Comparison of ENCODE assay signal across 16 cellular contexts in the genomic region with DNA sequence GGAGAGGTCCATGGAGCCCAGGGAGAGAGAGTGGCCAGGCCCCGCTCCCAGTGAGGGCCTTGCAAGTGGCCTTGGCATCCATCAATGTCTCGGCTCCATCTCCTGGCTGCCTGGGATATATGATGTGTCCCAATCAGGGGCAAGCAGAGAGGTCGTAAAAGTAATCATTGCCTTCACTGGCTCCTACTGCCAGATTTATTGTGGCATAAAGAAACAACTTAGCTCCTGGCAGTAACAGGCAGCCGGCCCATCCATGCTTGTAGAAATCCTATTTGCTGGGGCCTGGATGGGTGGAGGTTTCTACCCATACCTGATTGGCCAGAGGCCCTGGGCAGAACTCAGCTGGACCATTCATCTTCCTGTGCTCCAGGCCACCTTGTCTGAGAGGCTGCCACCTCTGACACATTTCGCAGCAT.
"Had no signal": no experiment of that assay in that cellular context is flagged by ENCODE, and none has a peak within 500 bp of the region (broad histone marks: within the 10 kb centered on the region; RNA-seq: fewer than 3 reads in every experiment).

No MANE protein-coding gene starts in this region.

- H3K9me3 Mint-ChIP-seq: activated naive CD4-positive, alpha-beta T cell treated with anti-CD3 and anti-CD28 coated beads, Interleukin-2, amount 10 ng/mL, durations not matched to agents 7 days and 5 days; activated T-helper 17 cell treated with anti-CD3 and anti-CD28 coated beads, Interleukin-2, amount 50 U/mL, for 72 hours had no signal

- DNase-seq: activated CD4-positive, alpha-beta T cell treated with anti-CD3 and anti-CD28 coated beads, Interleukin-2, amount 50 U/mL, for 1 hour; activated naive CD4-positive, alpha-beta T cell treated with anti-CD3 and anti-CD28 coated beads, Interleukin-2, amount 10 ng/mL, durations not matched to agents 7 days and 5 days; activated T-cell treated with anti-CD3 and anti-CD28 coated beads for 4 hours; dermis blood vessel endothelial cell; heart right ventricle; left lung; mucosa of descending colon; naive thymus-derived CD8-positive, alpha-beta T cell; stimulated activated CD4-positive, alpha-beta T cell treated with anti-CD3 and anti-CD28 coated beads, Interleukin-15, amount 100 ng/mL, for 24 hours; stimulated activated CD4-positive, alpha-beta T cell treated with anti-CD3 and anti-CD28 coated beads, Interleukin-4, amount 100 ng/mL, for 1 hour; stimulated activated naive CD4-positive, alpha-beta T cell; T-helper 9 cell had no signal

- ATAC-seq: activated T-helper 17 cell treated with anti-CD3 and anti-CD28 coated beads, Interleukin-2, amount 50 U/mL, for 72 hours; gastroesophageal sphincter; heart right ventricle; left lung; mucosa of descending colon; naive thymus-derived CD8-positive, alpha-beta T cell had no signal

- H3K36me3 Mint-ChIP-seq: activated naive CD4-positive, alpha-beta T cell treated with anti-CD3 and anti-CD28 coated beads, Interleukin-2, amount 10 ng/mL, durations not matched to agents 7 days and 5 days; naive thymus-derived CD8-positive, alpha-beta T cell had no signal

- H3K9me3 ChIP-seq: gastroesophageal sphincter, heart right ventricle, left lung, mucosa of descending colon, tibial artery, vagina had no signal

- H3K4me3 Mint-ChIP-seq: activated naive CD4-positive, alpha-beta T cell treated with anti-CD3 and anti-CD28 coated beads, Interleukin-2, amount 10 ng/mL, durations not matched to agents 7 days and 5 days; activated T-helper 17 cell treated with anti-CD3 and anti-CD28 coated beads, Interleukin-2, amount 50 U/mL, for 72 hours; naive thymus-derived CD8-positive, alpha-beta T cell had no signal

- H3K27ac ChIP-seq: gastroesophageal sphincter, heart right ventricle, left lung, tibial artery, vagina had no signal

- H3K4me1 Mint-ChIP-seq: activated naive CD4-positive, alpha-beta T cell treated with anti-CD3 and anti-CD28 coated beads, Interleukin-2, amount 10 ng/mL, durations not matched to agents 7 days and 5 days; activated T-helper 17 cell treated with anti-CD3 and anti-CD28 coated beads, Interleukin-2, amount 50 U/mL, for 72 hours; naive thymus-derived CD8-positive, alpha-beta T cell had no signal

- H3K4me3 ChIP-seq: gastroesophageal sphincter, heart right ventricle, left lung, mucosa of descending colon, tibial artery, vagina had no signal

- H3K27ac Mint-ChIP-seq: activated naive CD4-positive, alpha-beta T cell treated with anti-CD3 and anti-CD28 coated beads, Interleukin-2, amount 10 ng/mL, durations not matched to agents 7 days and 5 days; activated T-helper 17 cell treated with anti-CD3 and anti-CD28 coated beads, Interleukin-2, amount 50 U/mL, for 72 hours; naive thymus-derived CD8-positive, alpha-beta T cell had no signal

- H3K27me3 ChIP-seq: heart right ventricle, vagina had no signal

- H3K4me1 ChIP-seq: gastroesophageal sphincter, heart right ventricle, left lung, tibial artery, vagina had no signal

- H3K36me3 ChIP-seq: gastroesophageal sphincter, heart right ventricle, left lung, tibial artery, vagina had no signal
